In genomic region chr2:101912545-101912944, GRCh38 we compare ENCODE assay signal across 9 cellular contexts.
A peak's percentile ranks its signal among the peaks of the same experiment; 100 is the strongest.
DNase-seq lines count a peak whose midpoint lies in the region; ATAC-seq and TF ChIP-seq lines count a peak whose summit lies in the region.
"Had no signal": no experiment of that assay in that cellular context is flagged by ENCODE, and none has a peak within 500 bp of the region (broad histone marks: within the 10 kb centered on the region; RNA-seq: fewer than 3 reads in every experiment).

No MANE protein-coding gene starts in this region.

- intact Hi-C loops in left lung (cut with DNase I) = no loop called here

- H3K27ac ChIP-seq in left lung (peak overlapping the region in 1 of 2 donors; percentile 53), brain microvascular endothelial cell (no peak overlapping the region)
- H3K27ac ChIP-seq: prostate gland, RWPE1 had no signal

- H3K36me3 ChIP-seq in left lung = no peaks in the 10 kb centered on the region
- no peaks in the 10 kb centered on the region for H3K36me3 ChIP-seq in brain microvascular endothelial cell (replicated peaks)
- H3K36me3 ChIP-seq: prostate gland had no signal

- H3K27me3 ChIP-seq in left lung = no peaks in the 10 kb centered on the region
- H3K27me3 ChIP-seq in brain microvascular endothelial cell (replicated peaks) = no peaks in the 10 kb centered on the region

- ATAC-seq in GM18907 (IDR thresholded peaks at IDR 0.05; ENCODE audit: unreplicated experiment) = peak; percentile 99
- ATAC-seq in GM21529 (IDR thresholded peaks at IDR 0.05; ENCODE audit: unreplicated experiment) = peak; percentile 92
- peak; percentile 99 for ATAC-seq in HG03432 (IDR thresholded peaks at IDR 0.05; ENCODE audit: unreplicated experiment)
- ATAC-seq in left lung = peak; percentile 38

- in situ Hi-C loops in brain microvascular endothelial cell (cut with HindIII; ENCODE audit: low pct_ligation_motif_present, low sequenced_read_pairs) = no loop called here

- TF ChIP-seq CTCF in left lung (IDR thresholded peaks at IDR 0.05) = no peak
- no peak for TF ChIP-seq CTCF in brain microvascular endothelial cell (IDR thresholded peaks at IDR 0.05; ENCODE audit: low read depth, low read length, missing control alignments)

- peaks cover 0 to 10% of the 10 kb centered on the region in 2 donors for H3K9me3 ChIP-seq in left lung
- H3K9me3 ChIP-seq: prostate gland had no signal

- H3K4me1 ChIP-seq in left lung = peaks cover 0 to 14% of the 10 kb centered on the region in 2 donors
- H3K4me1 ChIP-seq: prostate gland had no signal

- DNase-seq in left lung (no peak), GM19240 (ENCODE audit: insufficient read length, low spot score) (no peak), brain microvascular endothelial cell (no peak), midbrain (lab: John Stamatoyannopoulos, UW) (no peak)

- H3K4me3 ChIP-seq in left lung (no peak overlapping the region), brain microvascular endothelial cell (ENCODE audit: low read depth, low read length) (no peak overlapping the region)
- H3K4me3 ChIP-seq: prostate gland had no signal

Comparison
In these comparisons a context has a peak if more than half of its experiments do, and no peak if none do; other contexts are left out.
1. ATAC-seq: peak in every context shown above with its lines; median percentile 99 in GM18907; 99 in HG03432; 92 in GM21529; 38 in left lung.